In genomic region chr13:84126671-84127171, GRCh38 we compare ENCODE assay signal across 12 cellular contexts.
A peak's percentile ranks its signal among the peaks of the same experiment; 100 is the strongest.
DNase-seq lines count a peak whose midpoint lies in the region; ATAC-seq, FAIRE-seq and TF ChIP-seq lines count a peak whose summit lies in the region.
"Had no signal": no experiment of that assay in that cellular context is flagged by ENCODE, and none has a peak within 500 bp of the region (broad histone marks: within the 10 kb centered on the region; RNA-seq: fewer than 3 reads in every experiment).

No MANE protein-coding gene starts in this region.

- H3K27ac Mint-ChIP-seq in CD14-positive monocyte (no peak overlapping the region), osteocyte (ENCODE audit: unreplicated experiment) (no peak overlapping the region)
- H3K27ac Mint-ChIP-seq: activated CD4-positive, alpha-beta T cell treated with anti-CD3 and anti-CD28 coated beads, Interleukin-2, amount 10 ng/mL, durations not matched to agents 7 days and 5 days had no signal

- intact Hi-C loops in CD14-positive monocyte (cut with micrococcal nuclease), result no loop called here

- peaks cover 0 to 2% (median 0%) of the 10 kb centered on the region in 3 donors for H3K27me3 Mint-ChIP-seq in CD14-positive monocyte (ENCODE audit: low read depth in 3 of 3)
- H3K27me3 Mint-ChIP-seq in osteocyte (ENCODE audit: unreplicated experiment), result no peaks in the 10 kb centered on the region

- H3K36me3 Mint-ChIP-seq in CD14-positive monocyte (no peaks in the 10 kb centered on the region), osteocyte (ENCODE audit: unreplicated experiment) (no peaks in the 10 kb centered on the region)

- FAIRE-seq in GM19239 (lab: Jason Lieb, UNC), result no peak

- DNase-seq in CD14-positive monocyte (ENCODE audit: low spot score) (peak; percentile 41), NCI-H2107 (lab: John Stamatoyannopoulos, UW) (peak; percentile 86), astrocyte of the hippocampus (ENCODE audit: low read depth, low spot score) (peak; percentile 75), retina (no peak), osteocyte (ENCODE audit: extremely low spot score, unreplicated experiment) (no peak), GM19239 (ENCODE audit: insufficient read length, low spot score) (no peak)
- DNase-seq: activated CD4-positive, alpha-beta T cell treated with anti-CD3 and anti-CD28 coated beads, Interleukin-2, amount 10 ng/mL, durations not matched to agents 7 days and 5 days; Kasumi-1; left ventricle myocardium inferior; stimulated activated CD4-positive, alpha-beta T cell treated with anti-CD3 and anti-CD28 coated beads, Interleukin-4, amount 100 ng/mL, for 4 hours had no signal

- H3K4me1 Mint-ChIP-seq in CD14-positive monocyte, result no peaks in the 10 kb centered on the region
- peaks cover 1% of the 10 kb centered on the region for H3K4me1 Mint-ChIP-seq in osteocyte (ENCODE audit: unreplicated experiment)
- H3K4me1 Mint-ChIP-seq: activated CD4-positive, alpha-beta T cell treated with anti-CD3 and anti-CD28 coated beads, Interleukin-2, amount 10 ng/mL, durations not matched to agents 7 days and 5 days had no signal

- H3K9me3 Mint-ChIP-seq in CD14-positive monocyte, result peaks cover 0 to 4% (median 0%) of the 10 kb centered on the region in 7 donors
- no peaks in the 10 kb centered on the region for H3K9me3 Mint-ChIP-seq in osteocyte (ENCODE audit: unreplicated experiment)
- H3K9me3 Mint-ChIP-seq: activated CD4-positive, alpha-beta T cell treated with anti-CD3 and anti-CD28 coated beads, Interleukin-2, amount 10 ng/mL, durations not matched to agents 7 days and 5 days had no signal

- TF ChIP-seq CTCF in CD14-positive monocyte (IDR thresholded peaks at IDR 0.05) (no peak), osteocyte (IDR thresholded peaks at IDR 0.05) (no peak)

- ATAC-seq in GM18511 (IDR thresholded peaks at IDR 0.05; ENCODE audit: unreplicated experiment) (peak; percentile 83), HG03460 (IDR thresholded peaks at IDR 0.05; ENCODE audit: unreplicated experiment) (no peak)

- no peak overlapping the region for H3K4me3 Mint-ChIP-seq in CD14-positive monocyte
- no peak overlapping the region for H3K4me3 Mint-ChIP-seq in osteocyte (ENCODE audit: unreplicated experiment)
- H3K4me3 Mint-ChIP-seq: activated CD4-positive, alpha-beta T cell treated with anti-CD3 and anti-CD28 coated beads, Interleukin-2, amount 10 ng/mL, durations not matched to agents 7 days and 5 days had no signal

Comparison
In these comparisons a context has a peak if more than half of its experiments do, and no peak if none do; other contexts are left out.
1. DNase-seq: peak in CD14-positive monocyte (single experiment), NCI-H2107 (single experiment) and astrocyte of the hippocampus (single experiment); none in retina (single experiment), osteocyte (single experiment) and GM19239 (single experiment).